In the genomic region with DNA sequence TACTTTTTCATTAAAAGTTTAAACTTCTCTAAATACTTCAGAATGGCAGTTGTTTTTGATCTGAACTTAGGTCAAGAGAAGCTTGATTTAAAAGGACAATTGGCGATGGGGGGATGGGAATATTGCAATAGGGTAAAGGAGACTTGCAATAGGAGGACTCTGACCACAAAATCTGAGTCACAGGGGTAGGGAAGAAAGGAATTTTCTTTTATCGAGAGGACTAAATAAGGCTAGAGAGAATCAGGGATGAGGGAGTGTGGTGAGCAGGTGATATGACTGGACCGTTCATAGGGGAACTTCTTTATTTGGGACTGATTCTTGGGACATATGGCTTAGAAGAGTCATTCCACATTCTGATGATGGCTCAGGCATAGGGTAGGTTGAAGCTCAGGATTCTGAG, we compare ENCODE assay signal across 21 cellular contexts.
DNase-seq lines count a peak whose midpoint lies in the region; ATAC-seq, FAIRE-seq and TF ChIP-seq lines count a peak whose summit lies in the region.
"Had no signal": no experiment of that assay in that cellular context is flagged by ENCODE, and none has a peak within 500 bp of the region (broad histone marks: within the 10 kb centered on the region; RNA-seq: fewer than 3 reads in every experiment).

No MANE protein-coding gene starts in this region.

- H3K27ac Mint-ChIP-seq in GM23338 (no peak overlapping the region), astrocyte (ENCODE audit: unreplicated experiment) (peak overlapping the region; percentile 83), chondrocyte (ENCODE audit: unreplicated experiment) (no peak overlapping the region)
- H3K27ac Mint-ChIP-seq in CD4-positive, alpha-beta T cell: no peak overlapping the region

- FAIRE-seq in astrocyte (lab: Jason Lieb, UNC): no peak
- FAIRE-seq in urothelium cell line (lab: Jason Lieb, UNC): no peak
- FAIRE-seq: GM12878 had no signal

- H3K36me3 Mint-ChIP-seq in GM23338 (ENCODE audit: low read depth): no peaks in the 10 kb centered on the region
- H3K36me3 Mint-ChIP-seq in astrocyte (ENCODE audit: low read depth, unreplicated experiment): no peaks in the 10 kb centered on the region
- no peaks in the 10 kb centered on the region for H3K36me3 Mint-ChIP-seq in CD4-positive, alpha-beta T cell (ENCODE audit: low read depth)
- no peaks in the 10 kb centered on the region for H3K36me3 Mint-ChIP-seq in chondrocyte (ENCODE audit: low read depth)

- H3K36me3 ChIP-seq in GM23338 (ENCODE audit: insufficient read depth): no peaks in the 10 kb centered on the region
- H3K36me3 ChIP-seq in astrocyte (ENCODE audit: insufficient read depth, low read length): no peaks in the 10 kb centered on the region
- no peaks in the 10 kb centered on the region for H3K36me3 ChIP-seq in aorta (ENCODE audit: control insufficient read depth in 1 of 2, insufficient read depth in 2 of 2, low read length in 1 of 2)
- H3K36me3 ChIP-seq: HAP-1 had no signal

- H3K9me3 Mint-ChIP-seq in GM23338: no peaks in the 10 kb centered on the region; the same call in 2 of the 3 replicates
- H3K9me3 Mint-ChIP-seq in astrocyte (ENCODE audit: unreplicated experiment): no peaks in the 10 kb centered on the region
- peaks cover 10% of the 10 kb centered on the region for H3K9me3 Mint-ChIP-seq in CD4-positive, alpha-beta T cell
- no peaks in the 10 kb centered on the region for H3K9me3 Mint-ChIP-seq in chondrocyte (ENCODE audit: low read depth)

- CTCF ChIA-PET in CD4-positive, alpha-beta T cell (lab: Charles Lee): no interaction called here

- H3K4me3 Mint-ChIP-seq in GM23338 (no peak overlapping the region), astrocyte (ENCODE audit: unreplicated experiment) (no peak overlapping the region), chondrocyte (ENCODE audit: unreplicated experiment) (no peak overlapping the region)
- no peak overlapping the region for H3K4me3 Mint-ChIP-seq in CD4-positive, alpha-beta T cell

- H3K9me2 ChIP-seq in GM23338 (ENCODE audit: insufficient read depth): no peaks in the 10 kb centered on the region

- no peak overlapping the region for H3K4me2 ChIP-seq in GM23338
- no peak overlapping the region for H3K4me2 ChIP-seq in astrocyte (ENCODE audit: low read length)

- H4K20me1 ChIP-seq in GM23338 (replicated peaks; ENCODE audit: insufficient read depth) (no peaks in the 10 kb centered on the region), astrocyte (ENCODE audit: insufficient read depth, low read length) (no peaks in the 10 kb centered on the region)

- no peak overlapping the region for H3K27ac ChIP-seq in GM23338 (ENCODE audit: low read depth)
- H3K27ac ChIP-seq in astrocyte (ENCODE audit: low read depth, low read length): no peak overlapping the region
- no peak overlapping the region for H3K27ac ChIP-seq in CD4-positive, alpha-beta T cell (ENCODE audit: low read depth, low read length)
- no peak overlapping the region for H3K27ac ChIP-seq in aorta (ENCODE audit: low read depth in 1 of 2, low read length in 2 of 2)
- H3K27ac ChIP-seq: C4-2B, HL-60 had no signal

- no peak for DNase-seq in GM23338 (ENCODE audit: low spot score)
- DNase-seq in HT1080 (ENCODE audit: low read depth): peak; percentile 78
- no peak for DNase-seq in astrocyte (ENCODE audit: low read depth)
- peak; percentile 68 for DNase-seq in urothelium cell line (ENCODE audit: low spot score)
- no peak for DNase-seq in CD4-positive, alpha-beta T cell
- no peak for DNase-seq in chondrocyte (ENCODE audit: low spot score)
- no peak for DNase-seq in aorta
- DNase-seq: AML-193, DMS 273 treated with DMSO at 0.1 percent for 48 hours, NCI-H1105 treated with DMSO at 0.1 percent for 48 hours, NCI-H1694 treated with DMSO at 0.1 percent for 48 hours, NCI-H2107, NCI-H2227 treated with DMSO at 0.1 percent for 48 hours, NCI-H524, NCI-H82, OCI-M1, RPMI8226 had no signal

- H3K9me3 ChIP-seq in astrocyte (ENCODE audit: insufficient read depth, low read depth, low read length) (no peaks in the 10 kb centered on the region), aorta (ENCODE audit: control insufficient read depth, low read length) (no peaks in the 10 kb centered on the region)
- H3K9me3 ChIP-seq in CD4-positive, alpha-beta T cell (ENCODE audit: control insufficient read depth, low read length): no peaks in the 10 kb centered on the region
- H3K9me3 ChIP-seq: HAP-1 had no signal

- WGBS in aorta, 2 donors: 77 to 80% methylated on average over 3 of the region's 3 CpGs

- ATAC-seq in GM23338 (no peak), aorta (ENCODE audit: low FRiP score) (no peak)
- ATAC-seq in CD4-positive, alpha-beta T cell (ENCODE audit: poor library complexity): no peak
- ATAC-seq: GM12878 had no signal

- H3K27me3 Mint-ChIP-seq in GM23338 (ENCODE audit: insufficient read depth, low read depth, poor library complexity): peaks cover under 1% of the 10 kb centered on the region
- H3K27me3 Mint-ChIP-seq in astrocyte (ENCODE audit: low read depth, unreplicated experiment): no peaks in the 10 kb centered on the region
- no peaks in the 10 kb centered on the region for H3K27me3 Mint-ChIP-seq in CD4-positive, alpha-beta T cell
- H3K27me3 Mint-ChIP-seq in chondrocyte (ENCODE audit: low read depth): peaks cover 4% of the 10 kb centered on the region

- no peaks in the 10 kb centered on the region for H3K79me2 ChIP-seq in GM23338 (replicated peaks; ENCODE audit: insufficient read depth)
- H3K79me2 ChIP-seq in astrocyte (ENCODE audit: insufficient read depth, low read length): no peaks in the 10 kb centered on the region

- no peak overlapping the region for H3K4me3 ChIP-seq in GM23338
- no peak overlapping the region for H3K4me3 ChIP-seq in astrocyte (ENCODE audit: insufficient read depth, low read depth, low read length)
- no peak overlapping the region for H3K4me3 ChIP-seq in aorta (ENCODE audit: low read length in 2 of 2)
- H3K4me3 ChIP-seq: GM12878, HAP-1 had no signal

- TF ChIP-seq CTCF in GM23338 (conservative IDR thresholded peaks at IDR 0.05; ENCODE audit: low read depth in 2 of 2) (no peak), astrocyte (IDR thresholded peaks at IDR 0.05; ENCODE audit: insufficient read depth, low read depth, low read length) (no peak), chondrocyte (IDR thresholded peaks at IDR 0.05) (no peak)
- no peak for TF ChIP-seq CTCF in CD4-positive, alpha-beta T cell (IDR thresholded peaks at IDR 0.05)

- H3F3A ChIP-seq in GM23338 (replicated peaks; ENCODE audit: low read depth): no peaks in the 10 kb centered on the region

- intact Hi-C loops in CD4-positive, alpha-beta T cell (cut with DNase I, micrococcal nuclease): no loop called here
- intact Hi-C loops in aorta (cut with DNase I): no loop called here

- H3K27me3 ChIP-seq in GM23338 (ENCODE audit: insufficient read depth): no peaks in the 10 kb centered on the region
- no peaks in the 10 kb centered on the region for H3K27me3 ChIP-seq in astrocyte (ENCODE audit: insufficient read depth, low read length)
- H3K27me3 ChIP-seq in CD4-positive, alpha-beta T cell (ENCODE audit: control insufficient read depth, insufficient read depth, low read length): no peaks in the 10 kb centered on the region
- no peaks in the 10 kb centered on the region for H3K27me3 ChIP-seq in aorta (ENCODE audit: control insufficient read depth in 1 of 2, insufficient read depth in 2 of 2, low read length in 1 of 2)

- POLR2A ChIA-PET in CD4-positive, alpha-beta T cell (lab: Charles Lee): no interaction called here

- H3K4me1 Mint-ChIP-seq in GM23338 (no peaks in the 10 kb centered on the region), astrocyte (ENCODE audit: low read depth, unreplicated experiment) (peaks cover 27% of the 10 kb centered on the region), chondrocyte (ENCODE audit: low read depth) (no peaks in the 10 kb centered on the region)
- no peaks in the 10 kb centered on the region for H3K4me1 Mint-ChIP-seq in CD4-positive, alpha-beta T cell (ENCODE audit: low read depth)

- 0 out of 2 replicates have a peak overlapping the region, but pooled peaks have one; percentile 30 for H2AFZ ChIP-seq in GM23338
- H2AFZ ChIP-seq in astrocyte (ENCODE audit: low read depth, low read length): no peak overlapping the region

- H3K4me1 ChIP-seq in GM23338 (ENCODE audit: insufficient read depth) (no peaks in the 10 kb centered on the region), astrocyte (ENCODE audit: insufficient read depth, low read length) (peaks cover 5% of the 10 kb centered on the region), aorta (ENCODE audit: control insufficient read depth in 1 of 2, insufficient read depth in 2 of 2, low read length in 2 of 2) (no peaks in the 10 kb centered on the region)
- H3K4me1 ChIP-seq: HAP-1 had no signal

- no peak overlapping the region for H3K9ac ChIP-seq in astrocyte (ENCODE audit: low read length)

TF ChIP-seq in GM23338, 12 proteins besides CTCF, POLR2A, EP300 and RAD21:
- TF ChIP-seq, protein P1, sequence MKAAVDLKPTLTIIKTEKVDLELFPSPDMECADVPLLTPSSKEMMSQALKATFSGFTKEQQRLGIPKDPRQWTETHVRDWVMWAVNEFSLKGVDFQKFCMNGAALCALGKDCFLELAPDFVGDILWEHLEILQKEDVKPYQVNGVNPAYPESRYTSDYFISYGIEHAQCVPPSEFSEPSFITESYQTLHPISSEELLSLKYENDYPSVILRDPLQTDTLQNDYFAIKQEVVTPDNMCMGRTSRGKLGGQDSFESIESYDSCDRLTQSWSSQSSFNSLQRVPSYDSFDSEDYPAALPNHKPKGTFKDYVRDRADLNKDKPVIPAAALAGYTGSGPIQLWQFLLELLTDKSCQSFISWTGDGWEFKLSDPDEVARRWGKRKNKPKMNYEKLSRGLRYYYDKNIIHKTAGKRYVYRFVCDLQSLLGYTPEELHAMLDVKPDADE (IDR thresholded peaks at IDR 0.05): no peak
- TF ChIP-seq EZH2 (IDR thresholded peaks at IDR 0.05; ENCODE audit: low read depth, unreplicated experiment): no peak
TF ChIP-seq in GM23338: peak in this region for 0.

Comparison
In these comparisons a context has a peak if more than half of its experiments do, and no peak if none do; other contexts are left out.
1. DNase-seq: peak in HT1080 (single experiment) and urothelium cell line (single experiment); none in GM23338 (single experiment), astrocyte (single experiment), CD4-positive, alpha-beta T cell (0 of 10), chondrocyte (single experiment) and aorta (0 of 2).